ENCODE assay signal across 1 cellular context in the genomic region with DNA sequence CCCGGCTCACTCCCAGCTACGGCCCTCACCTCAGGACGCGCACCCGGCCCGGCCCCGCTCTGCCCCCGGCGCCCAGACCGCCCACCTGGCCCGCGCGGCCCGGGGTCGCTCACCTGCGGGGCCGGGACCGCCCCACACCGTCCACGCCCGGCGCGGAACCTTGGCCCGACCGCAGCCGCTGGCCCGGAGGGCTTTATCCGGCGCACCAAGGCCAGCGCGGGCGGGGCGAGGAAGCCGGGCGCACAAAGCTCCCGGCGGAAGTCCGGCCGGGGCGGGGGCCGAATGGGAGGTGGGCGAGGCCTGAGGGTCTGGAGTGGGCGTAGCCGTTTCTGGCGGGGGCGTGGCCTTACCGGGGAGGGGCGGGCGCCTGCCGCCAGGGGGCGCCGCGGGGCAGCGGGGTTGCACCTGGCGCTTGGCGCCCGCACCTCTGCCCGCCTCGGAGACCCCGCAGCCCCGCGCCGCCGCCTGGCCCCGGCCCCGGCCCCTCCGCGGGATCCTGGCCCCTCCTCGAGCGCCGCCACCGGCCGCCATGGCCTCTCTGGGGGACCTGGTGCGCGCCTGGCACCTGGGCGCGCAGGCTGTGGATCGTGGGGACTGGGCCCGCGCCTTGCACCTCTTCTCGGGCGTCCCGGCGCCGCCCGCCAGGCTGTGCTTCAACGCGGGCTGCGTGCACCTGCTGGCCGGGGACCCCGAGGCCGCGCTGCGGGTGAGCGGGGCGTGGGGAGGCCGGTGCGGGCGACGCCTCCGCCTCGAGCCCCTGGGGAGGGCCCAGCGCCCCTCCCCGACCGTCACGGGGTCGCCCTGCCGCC.
TF ChIP-seq lines count a peak whose summit lies in the region.

A gene with protein sequence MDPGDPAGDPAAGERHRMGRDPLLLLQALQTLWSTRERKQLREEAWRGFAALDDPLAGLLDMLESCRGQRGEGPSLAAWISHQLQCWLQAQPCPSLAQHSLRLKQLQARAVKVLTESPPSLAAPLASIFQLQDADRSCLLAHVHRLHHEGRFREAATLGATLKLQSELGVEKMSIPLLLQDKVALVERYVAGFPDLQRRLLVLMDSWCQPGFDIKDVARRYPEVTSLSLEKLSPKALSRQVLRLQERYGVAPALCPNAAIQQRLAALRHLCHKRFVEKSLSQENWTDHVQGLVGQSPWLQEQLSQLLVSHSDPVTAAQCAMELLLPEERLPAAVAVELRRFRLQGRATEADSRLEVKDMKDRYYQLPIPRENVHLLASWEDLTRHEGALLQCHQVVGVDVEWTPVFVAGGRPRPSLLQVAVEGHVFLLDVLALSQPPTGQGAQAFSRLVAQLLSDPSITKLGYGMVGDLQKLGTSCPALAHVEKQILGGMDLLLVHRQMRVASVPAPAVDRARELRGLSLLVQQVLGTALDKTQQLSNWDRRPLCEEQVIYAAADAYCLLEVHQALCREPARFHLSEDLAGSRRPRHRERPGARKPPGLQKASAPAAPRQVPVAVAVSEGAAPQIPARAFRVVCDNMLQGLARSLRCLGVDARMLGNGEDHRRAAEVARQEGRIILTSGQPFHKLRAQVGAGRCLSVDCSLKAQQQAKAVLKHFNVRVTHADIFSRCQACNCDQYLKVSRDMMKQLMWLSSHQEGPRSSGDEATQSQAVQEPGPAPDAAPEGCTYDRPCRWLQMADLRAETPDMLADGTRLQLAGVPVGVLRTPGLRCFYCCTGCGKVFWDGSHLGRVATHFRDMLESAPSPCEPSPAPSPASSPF (minus strand): TSS at position 162 of the 809 bp plus-strand sequence. CDS start 27,805 bp downstream, outside the sequence.
A gene with protein sequence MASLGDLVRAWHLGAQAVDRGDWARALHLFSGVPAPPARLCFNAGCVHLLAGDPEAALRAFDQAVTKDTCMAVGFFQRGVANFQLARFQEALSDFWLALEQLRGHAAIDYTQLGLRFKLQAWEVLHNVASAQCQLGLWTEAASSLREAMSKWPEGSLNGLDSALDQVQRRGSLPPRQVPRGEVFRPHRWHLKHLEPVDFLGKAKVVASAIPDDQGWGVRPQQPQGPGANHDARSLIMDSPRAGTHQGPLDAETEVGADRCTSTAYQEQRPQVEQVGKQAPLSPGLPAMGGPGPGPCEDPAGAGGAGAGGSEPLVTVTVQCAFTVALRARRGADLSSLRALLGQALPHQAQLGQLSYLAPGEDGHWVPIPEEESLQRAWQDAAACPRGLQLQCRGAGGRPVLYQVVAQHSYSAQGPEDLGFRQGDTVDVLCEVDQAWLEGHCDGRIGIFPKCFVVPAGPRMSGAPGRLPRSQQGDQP (plus strand): TSS at position 393 of the 809 bp plus-strand sequence. CDS start 137 bp downstream, at position 530.

TF ChIP-seq in HepG2, 621 proteins besides CTCF, POLR2A, EP300 and RAD21 (continued from another document and continues in another):
- TF ChIP-seq, protein P1, sequence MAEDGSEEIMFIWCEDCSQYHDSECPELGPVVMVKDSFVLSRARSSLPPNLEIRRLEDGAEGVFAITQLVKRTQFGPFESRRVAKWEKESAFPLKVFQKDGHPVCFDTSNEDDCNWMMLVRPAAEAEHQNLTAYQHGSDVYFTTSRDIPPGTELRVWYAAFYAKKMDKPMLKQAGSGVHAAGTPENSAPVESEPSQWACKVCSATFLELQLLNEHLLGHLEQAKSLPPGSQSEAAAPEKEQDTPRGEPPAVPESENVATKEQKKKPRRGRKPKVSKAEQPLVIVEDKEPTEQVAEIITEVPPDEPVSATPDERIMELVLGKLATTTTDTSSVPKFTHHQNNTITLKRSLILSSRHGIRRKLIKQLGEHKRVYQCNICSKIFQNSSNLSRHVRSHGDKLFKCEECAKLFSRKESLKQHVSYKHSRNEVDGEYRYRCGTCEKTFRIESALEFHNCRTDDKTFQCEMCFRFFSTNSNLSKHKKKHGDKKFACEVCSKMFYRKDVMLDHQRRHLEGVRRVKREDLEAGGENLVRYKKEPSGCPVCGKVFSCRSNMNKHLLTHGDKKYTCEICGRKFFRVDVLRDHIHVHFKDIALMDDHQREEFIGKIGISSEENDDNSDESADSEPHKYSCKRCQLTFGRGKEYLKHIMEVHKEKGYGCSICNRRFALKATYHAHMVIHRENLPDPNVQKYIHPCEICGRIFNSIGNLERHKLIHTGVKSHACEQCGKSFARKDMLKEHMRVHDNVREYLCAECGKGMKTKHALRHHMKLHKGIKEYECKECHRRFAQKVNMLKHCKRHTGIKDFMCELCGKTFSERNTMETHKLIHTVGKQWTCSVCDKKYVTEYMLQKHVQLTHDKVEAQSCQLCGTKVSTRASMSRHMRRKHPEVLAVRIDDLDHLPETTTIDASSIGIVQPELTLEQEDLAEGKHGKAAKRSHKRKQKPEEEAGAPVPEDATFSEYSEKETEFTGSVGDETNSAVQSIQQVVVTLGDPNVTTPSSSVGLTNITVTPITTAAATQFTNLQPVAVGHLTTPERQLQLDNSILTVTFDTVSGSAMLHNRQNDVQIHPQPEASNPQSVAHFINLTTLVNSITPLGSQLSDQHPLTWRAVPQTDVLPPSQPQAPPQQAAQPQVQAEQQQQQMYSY (CRISPR knock-in tag; IDR thresholded peaks at IDR 0.05), result 0 out of 2 replicates have a peak, but pooled peaks have one; percentile 38
- TF ChIP-seq NFKBIZ (CRISPR knock-in tag; IDR thresholded peaks at IDR 0.05) (no peak), ZNF331 (CRISPR knock-in tag; IDR thresholded peaks at IDR 0.05) (peak; percentile 84), ATM (IDR thresholded peaks at IDR 0.05; ENCODE audit: borderline replicate concordance) (no peak), ZMYM4 (CRISPR knock-in tag; IDR thresholded peaks at IDR 0.05) (peak; percentile 88), FOXM1 (CRISPR knock-in tag; IDR thresholded peaks at IDR 0.05) (peak; percentile 34; the same call in 1 of the 2 replicates), ZNF605 (CRISPR knock-in tag; IDR thresholded peaks at IDR 0.05) (no peak), MED1 (CRISPR knock-in tag; IDR thresholded peaks at IDR 0.05) (peak; percentile 82), ZNF530 (CRISPR knock-in tag; IDR thresholded peaks at IDR 0.05; ENCODE audit: low read depth) (no peak), RORA (CRISPR knock-in tag; IDR thresholded peaks at IDR 0.05) (no peak), ZNF501 (CRISPR knock-in tag; IDR thresholded peaks at IDR 0.05) (no peak), CENPX (CRISPR knock-in tag; IDR thresholded peaks at IDR 0.05) (no peak), ZNF124 (CRISPR knock-in tag; IDR thresholded peaks at IDR 0.05) (peak; percentile 51; the same call in 1 of the 2 replicates), ZNF773 (CRISPR knock-in tag; IDR thresholded peaks at IDR 0.05; ENCODE audit: borderline replicate concordance) (no peak), ERF (CRISPR knock-in tag; IDR thresholded peaks at IDR 0.05) (peak; percentile 81), MED8 (CRISPR knock-in tag; IDR thresholded peaks at IDR 0.05; ENCODE audit: insufficient replicate concordance) (peak; percentile 73), BCL6 (CRISPR knock-in tag; IDR thresholded peaks at IDR 0.05) (no peak)
- TF ChIP-seq, protein P2, sequence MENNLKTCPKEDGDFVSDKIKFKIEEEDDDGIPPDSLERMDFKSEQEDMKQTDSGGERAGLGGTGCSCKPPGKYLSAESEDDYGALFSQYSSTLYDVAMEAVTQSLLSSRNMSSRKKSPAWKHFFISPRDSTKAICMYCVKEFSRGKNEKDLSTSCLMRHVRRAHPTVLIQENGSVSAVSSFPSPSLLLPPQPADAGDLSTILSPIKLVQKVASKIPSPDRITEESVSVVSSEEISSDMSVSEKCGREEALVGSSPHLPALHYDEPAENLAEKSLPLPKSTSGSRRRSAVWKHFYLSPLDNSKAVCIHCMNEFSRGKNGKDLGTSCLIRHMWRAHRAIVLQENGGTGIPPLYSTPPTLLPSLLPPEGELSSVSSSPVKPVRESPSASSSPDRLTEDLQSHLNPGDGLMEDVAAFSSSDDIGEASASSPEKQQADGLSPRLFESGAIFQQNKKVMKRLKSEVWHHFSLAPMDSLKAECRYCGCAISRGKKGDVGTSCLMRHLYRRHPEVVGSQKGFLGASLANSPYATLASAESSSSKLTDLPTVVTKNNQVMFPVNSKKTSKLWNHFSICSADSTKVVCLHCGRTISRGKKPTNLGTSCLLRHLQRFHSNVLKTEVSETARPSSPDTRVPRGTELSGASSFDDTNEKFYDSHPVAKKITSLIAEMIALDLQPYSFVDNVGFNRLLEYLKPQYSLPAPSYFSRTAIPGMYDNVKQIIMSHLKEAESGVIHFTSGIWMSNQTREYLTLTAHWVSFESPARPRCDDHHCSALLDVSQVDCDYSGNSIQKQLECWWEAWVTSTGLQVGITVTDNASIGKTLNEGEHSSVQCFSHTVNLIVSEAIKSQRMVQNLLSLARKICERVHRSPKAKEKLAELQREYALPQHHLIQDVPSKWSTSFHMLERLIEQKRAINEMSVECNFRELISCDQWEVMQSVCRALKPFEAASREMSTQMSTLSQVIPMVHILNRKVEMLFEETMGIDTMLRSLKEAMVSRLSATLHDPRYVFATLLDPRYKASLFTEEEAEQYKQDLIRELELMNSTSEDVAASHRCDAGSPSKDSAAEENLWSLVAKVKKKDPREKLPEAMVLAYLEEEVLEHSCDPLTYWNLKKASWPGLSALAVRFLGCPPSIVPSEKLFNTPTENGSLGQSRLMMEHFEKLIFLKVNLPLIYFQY (CRISPR knock-in tag; IDR thresholded peaks at IDR 0.05; ENCODE audit: borderline replicate concordance), result peak; percentile 88
- TF ChIP-seq, protein P3, sequence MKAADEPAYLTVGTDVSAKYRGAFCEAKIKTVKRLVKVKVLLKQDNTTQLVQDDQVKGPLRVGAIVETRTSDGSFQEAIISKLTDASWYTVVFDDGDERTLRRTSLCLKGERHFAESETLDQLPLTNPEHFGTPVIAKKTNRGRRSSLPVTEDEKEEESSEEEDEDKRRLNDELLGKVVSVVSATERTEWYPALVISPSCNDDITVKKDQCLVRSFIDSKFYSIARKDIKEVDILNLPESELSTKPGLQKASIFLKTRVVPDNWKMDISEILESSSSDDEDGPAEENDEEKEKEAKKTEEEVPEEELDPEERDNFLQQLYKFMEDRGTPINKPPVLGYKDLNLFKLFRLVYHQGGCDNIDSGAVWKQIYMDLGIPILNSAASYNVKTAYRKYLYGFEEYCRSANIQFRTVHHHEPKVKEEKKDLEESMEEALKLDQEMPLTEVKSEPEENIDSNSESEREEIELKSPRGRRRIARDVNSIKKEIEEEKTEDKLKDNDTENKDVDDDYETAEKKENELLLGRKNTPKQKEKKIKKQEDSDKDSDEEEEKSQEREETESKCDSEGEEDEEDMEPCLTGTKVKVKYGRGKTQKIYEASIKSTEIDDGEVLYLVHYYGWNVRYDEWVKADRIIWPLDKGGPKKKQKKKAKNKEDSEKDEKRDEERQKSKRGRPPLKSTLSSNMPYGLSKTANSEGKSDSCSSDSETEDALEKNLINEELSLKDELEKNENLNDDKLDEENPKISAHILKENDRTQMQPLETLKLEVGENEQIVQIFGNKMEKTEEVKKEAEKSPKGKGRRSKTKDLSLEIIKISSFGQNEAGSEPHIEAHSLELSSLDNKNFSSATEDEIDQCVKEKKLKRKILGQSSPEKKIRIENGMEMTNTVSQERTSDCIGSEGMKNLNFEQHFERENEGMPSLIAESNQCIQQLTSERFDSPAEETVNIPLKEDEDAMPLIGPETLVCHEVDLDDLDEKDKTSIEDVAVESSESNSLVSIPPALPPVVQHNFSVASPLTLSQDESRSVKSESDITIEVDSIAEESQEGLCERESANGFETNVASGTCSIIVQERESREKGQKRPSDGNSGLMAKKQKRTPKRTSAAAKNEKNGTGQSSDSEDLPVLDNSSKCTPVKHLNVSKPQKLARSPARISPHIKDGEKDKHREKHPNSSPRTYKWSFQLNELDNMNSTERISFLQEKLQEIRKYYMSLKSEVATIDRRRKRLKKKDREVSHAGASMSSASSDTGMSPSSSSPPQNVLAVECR (CRISPR knock-in tag; IDR thresholded peaks at IDR 0.05; ENCODE audit: borderline replicate concordance), result peak; percentile 76
- TF ChIP-seq, protein P4, sequence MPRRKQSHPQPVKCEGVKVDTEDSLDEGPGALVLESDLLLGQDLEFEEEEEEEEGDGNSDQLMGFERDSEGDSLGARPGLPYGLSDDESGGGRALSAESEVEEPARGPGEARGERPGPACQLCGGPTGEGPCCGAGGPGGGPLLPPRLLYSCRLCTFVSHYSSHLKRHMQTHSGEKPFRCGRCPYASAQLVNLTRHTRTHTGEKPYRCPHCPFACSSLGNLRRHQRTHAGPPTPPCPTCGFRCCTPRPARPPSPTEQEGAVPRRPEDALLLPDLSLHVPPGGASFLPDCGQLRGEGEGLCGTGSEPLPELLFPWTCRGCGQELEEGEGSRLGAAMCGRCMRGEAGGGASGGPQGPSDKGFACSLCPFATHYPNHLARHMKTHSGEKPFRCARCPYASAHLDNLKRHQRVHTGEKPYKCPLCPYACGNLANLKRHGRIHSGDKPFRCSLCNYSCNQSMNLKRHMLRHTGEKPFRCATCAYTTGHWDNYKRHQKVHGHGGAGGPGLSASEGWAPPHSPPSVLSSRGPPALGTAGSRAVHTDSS (CRISPR knock-in tag; conservative IDR thresholded peaks at IDR 0.05), result 0 out of 2 replicates have a peak, but pooled peaks have one; percentile 75
- TF ChIP-seq, protein P5, sequence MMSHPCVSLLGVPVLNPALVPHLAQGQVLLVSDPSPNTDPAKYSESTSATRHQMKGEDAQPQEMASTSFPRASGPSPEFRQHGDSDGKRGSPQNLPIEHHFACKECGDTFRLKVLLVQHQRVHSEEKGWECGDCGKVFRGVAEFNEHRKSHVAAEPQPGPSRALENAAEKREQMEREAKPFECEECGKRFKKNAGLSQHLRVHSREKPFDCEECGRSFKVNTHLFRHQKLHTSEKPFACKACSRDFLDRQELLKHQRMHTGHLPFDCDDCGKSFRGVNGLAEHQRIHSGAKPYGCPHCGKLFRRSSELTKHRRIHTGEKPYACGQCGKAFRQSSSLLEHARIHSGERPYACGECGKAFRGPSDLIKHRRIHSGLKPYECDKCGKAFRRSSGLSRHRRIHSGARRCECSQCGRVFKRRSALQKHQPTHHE (CRISPR knock-in tag; IDR thresholded peaks at IDR 0.05; ENCODE audit: borderline replicate concordance), result no peak
- TF ChIP-seq, protein P6, sequence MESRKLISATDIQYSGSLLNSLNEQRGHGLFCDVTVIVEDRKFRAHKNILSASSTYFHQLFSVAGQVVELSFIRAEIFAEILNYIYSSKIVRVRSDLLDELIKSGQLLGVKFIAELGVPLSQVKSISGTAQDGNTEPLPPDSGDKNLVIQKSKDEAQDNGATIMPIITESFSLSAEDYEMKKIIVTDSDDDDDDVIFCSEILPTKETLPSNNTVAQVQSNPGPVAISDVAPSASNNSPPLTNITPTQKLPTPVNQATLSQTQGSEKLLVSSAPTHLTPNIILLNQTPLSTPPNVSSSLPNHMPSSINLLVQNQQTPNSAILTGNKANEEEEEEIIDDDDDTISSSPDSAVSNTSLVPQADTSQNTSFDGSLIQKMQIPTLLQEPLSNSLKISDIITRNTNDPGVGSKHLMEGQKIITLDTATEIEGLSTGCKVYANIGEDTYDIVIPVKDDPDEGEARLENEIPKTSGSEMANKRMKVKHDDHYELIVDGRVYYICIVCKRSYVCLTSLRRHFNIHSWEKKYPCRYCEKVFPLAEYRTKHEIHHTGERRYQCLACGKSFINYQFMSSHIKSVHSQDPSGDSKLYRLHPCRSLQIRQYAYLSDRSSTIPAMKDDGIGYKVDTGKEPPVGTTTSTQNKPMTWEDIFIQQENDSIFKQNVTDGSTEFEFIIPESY (CRISPR knock-in tag; IDR thresholded peaks at IDR 0.05), result 0 out of 2 replicates have a peak, but pooled peaks have one; percentile 14
- TF ChIP-seq, protein P7, sequence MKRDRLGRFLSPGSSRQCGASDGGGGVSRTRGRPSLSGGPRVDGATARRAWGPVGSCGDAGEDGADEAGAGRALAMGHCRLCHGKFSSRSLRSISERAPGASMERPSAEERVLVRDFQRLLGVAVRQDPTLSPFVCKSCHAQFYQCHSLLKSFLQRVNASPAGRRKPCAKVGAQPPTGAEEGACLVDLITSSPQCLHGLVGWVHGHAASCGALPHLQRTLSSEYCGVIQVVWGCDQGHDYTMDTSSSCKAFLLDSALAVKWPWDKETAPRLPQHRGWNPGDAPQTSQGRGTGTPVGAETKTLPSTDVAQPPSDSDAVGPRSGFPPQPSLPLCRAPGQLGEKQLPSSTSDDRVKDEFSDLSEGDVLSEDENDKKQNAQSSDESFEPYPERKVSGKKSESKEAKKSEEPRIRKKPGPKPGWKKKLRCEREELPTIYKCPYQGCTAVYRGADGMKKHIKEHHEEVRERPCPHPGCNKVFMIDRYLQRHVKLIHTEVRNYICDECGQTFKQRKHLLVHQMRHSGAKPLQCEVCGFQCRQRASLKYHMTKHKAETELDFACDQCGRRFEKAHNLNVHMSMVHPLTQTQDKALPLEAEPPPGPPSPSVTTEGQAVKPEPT (CRISPR knock-in tag; IDR thresholded peaks at IDR 0.05; ENCODE audit: low read depth), result no peak; the same call in 1 of the 2 replicates
